ENCODE assay signal across 1 cellular context in the genomic region with DNA sequence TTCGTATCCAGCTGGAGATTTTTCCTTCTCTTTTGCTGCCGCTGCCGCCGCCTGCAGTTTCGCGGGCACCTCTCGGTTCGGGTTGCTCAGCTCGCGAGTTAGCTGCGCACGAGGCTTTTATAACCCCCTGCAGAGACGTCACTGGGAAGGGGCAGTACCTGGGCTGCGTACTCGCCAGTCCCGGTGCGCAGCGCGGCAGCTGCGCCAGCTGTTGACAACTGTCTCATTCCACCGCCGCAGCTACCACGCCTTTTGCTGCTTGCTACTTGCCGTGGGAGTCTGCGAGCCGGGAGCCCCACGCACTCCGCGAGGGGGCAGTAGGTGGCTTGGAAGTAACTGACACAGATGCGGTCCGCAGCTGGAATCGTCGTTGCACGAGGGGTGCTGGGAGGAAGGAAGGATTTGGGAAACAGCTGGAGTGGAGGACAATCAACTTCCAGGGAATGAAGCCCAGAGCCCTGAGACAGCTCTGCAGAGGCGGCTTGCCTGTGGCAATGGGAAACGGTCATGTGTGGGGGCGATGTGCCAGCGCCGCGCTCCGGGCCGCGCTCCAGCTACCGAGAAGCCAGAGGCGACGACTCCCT.
A peak's percentile ranks its signal among the peaks of the same experiment; 100 is the strongest.
TF ChIP-seq lines count a peak whose summit lies in the region.

Gene TACR1 (minus strand): TSS at position 93 of the 584 bp plus-strand sequence. CDS start 586 bp downstream, outside the sequence.

TF ChIP-seq in HepG2, 621 proteins besides CTCF, POLR2A, EP300 and RAD21 (continued from another document and continues in another):
- peak in 1 of 2 experiments; percentile 38; a peak in 1 of 4 replicates for TF ChIP-seq HMGXB4 (CRISPR knock-in tag; IDR thresholded peaks at IDR 0.05; ENCODE audit: borderline replicate concordance in 1 of 2, low read depth in 1 of 2)
- TF ChIP-seq ZNF749 (CRISPR knock-in tag; IDR thresholded peaks at IDR 0.05; ENCODE audit: borderline replicate concordance) = no peak
- no peak for TF ChIP-seq MTERF4 (CRISPR knock-in tag; IDR thresholded peaks at IDR 0.05)
- peak; percentile 65 for TF ChIP-seq XRCC5 (optimal IDR thresholded peaks at IDR 0.05; ENCODE audit: low read length)
- TF ChIP-seq ZNF800 (CRISPR knock-in tag; IDR thresholded peaks at IDR 0.05) = peak; percentile 93
- 0 out of 2 replicates have a peak, but pooled peaks have one; percentile 7 for TF ChIP-seq GABPB1 (CRISPR knock-in tag; IDR thresholded peaks at IDR 0.05)
- TF ChIP-seq HOXA5 (CRISPR knock-in tag; IDR thresholded peaks at IDR 0.05) = no peak
- TF ChIP-seq DPF2 (CRISPR knock-in tag; IDR thresholded peaks at IDR 0.05; ENCODE audit: borderline replicate concordance, low read depth) = 0 out of 2 replicates have a peak, but pooled peaks have one; percentile 15
- TF ChIP-seq, protein P1, sequence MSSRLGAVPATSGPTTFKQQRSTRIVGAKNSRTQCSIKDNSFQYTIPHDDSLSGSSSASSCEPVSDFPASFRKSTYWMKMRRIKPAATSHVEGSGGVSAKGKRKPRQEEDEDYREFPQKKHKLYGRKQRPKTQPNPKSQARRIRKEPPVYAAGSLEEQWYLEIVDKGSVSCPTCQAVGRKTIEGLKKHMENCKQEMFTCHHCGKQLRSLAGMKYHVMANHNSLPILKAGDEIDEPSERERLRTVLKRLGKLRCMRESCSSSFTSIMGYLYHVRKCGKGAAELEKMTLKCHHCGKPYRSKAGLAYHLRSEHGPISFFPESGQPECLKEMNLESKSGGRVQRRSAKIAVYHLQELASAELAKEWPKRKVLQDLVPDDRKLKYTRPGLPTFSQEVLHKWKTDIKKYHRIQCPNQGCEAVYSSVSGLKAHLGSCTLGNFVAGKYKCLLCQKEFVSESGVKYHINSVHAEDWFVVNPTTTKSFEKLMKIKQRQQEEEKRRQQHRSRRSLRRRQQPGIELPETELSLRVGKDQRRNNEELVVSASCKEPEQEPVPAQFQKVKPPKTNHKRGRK (CRISPR knock-in tag; IDR thresholded peaks at IDR 0.05) = 0 out of 2 replicates have a peak, but pooled peaks have one; percentile 27
- peak; percentile 44 for TF ChIP-seq TEAD3 (CRISPR knock-in tag; optimal IDR thresholded peaks at IDR 0.05; ENCODE audit: borderline replicate concordance)
- no peak for TF ChIP-seq KLF9 (CRISPR knock-in tag; IDR thresholded peaks at IDR 0.05; ENCODE audit: low read depth)
- no peak for TF ChIP-seq FOSL2 (CRISPR knock-in tag; IDR thresholded peaks at IDR 0.05)
- TF ChIP-seq YEATS2 (CRISPR knock-in tag; IDR thresholded peaks at IDR 0.05; ENCODE audit: borderline replicate concordance) = no peak
- TF ChIP-seq PREB (CRISPR knock-in tag; IDR thresholded peaks at IDR 0.05) = no peak
- TF ChIP-seq, protein P2, sequence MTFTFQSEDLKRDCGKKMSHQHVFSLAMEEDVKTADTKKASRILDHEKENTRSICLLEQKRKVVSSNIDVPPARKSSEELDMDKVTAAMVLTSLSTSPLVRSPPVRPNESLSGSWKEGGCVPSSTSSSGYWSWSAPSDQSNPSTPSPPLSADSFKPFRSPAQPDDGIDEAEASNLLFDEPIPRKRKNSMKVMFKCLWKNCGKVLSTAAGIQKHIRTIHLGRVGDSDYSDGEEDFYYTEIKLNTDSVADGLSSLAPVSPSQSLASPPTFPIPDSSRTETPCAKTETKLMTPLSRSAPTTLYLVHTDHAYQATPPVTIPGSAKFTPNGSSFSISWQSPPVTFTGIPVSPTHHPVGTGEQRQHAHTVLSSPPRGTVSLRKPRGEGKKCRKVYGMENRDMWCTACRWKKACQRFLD (CRISPR knock-in tag; IDR thresholded peaks at IDR 0.05; ENCODE audit: borderline replicate concordance) = peak; percentile 44; the same call in 1 of the 2 replicates
- TF ChIP-seq, protein P3, sequence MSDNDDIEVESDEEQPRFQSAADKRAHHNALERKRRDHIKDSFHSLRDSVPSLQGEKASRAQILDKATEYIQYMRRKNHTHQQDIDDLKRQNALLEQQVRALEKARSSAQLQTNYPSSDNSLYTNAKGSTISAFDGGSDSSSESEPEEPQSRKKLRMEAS (IDR thresholded peaks at IDR 0.05) = 0 out of 2 replicates have a peak, but pooled peaks have one; percentile 19
- no peak for TF ChIP-seq ZNF329 (CRISPR knock-in tag; IDR thresholded peaks at IDR 0.05; ENCODE audit: low read depth)
- no peak for TF ChIP-seq ZFP90 (CRISPR knock-in tag; IDR thresholded peaks at IDR 0.05; ENCODE audit: borderline replicate concordance)
- TF ChIP-seq PAWR (CRISPR knock-in tag; IDR thresholded peaks at IDR 0.05; ENCODE audit: borderline replicate concordance) = 0 out of 2 replicates have a peak, but pooled peaks have one; percentile 89
- TF ChIP-seq MYC (CRISPR knock-in tag; IDR thresholded peaks at IDR 0.05; ENCODE audit: borderline replicate concordance) = peak; percentile 35; the same call in 1 of the 2 replicates
- TF ChIP-seq HDAC2 (CRISPR knock-in tag; IDR thresholded peaks at IDR 0.05) = 0 out of 2 replicates have a peak, but pooled peaks have one; percentile 37
- TF ChIP-seq PCBP2 (optimal IDR thresholded peaks at IDR 0.05; ENCODE audit: low read depth, low read length, poor library complexity, severe bottlenecking) = no peak
- no peak for TF ChIP-seq ZNF546 (CRISPR knock-in tag; conservative IDR thresholded peaks at IDR 0.05)
- TF ChIP-seq CEBPG (CRISPR knock-in tag; IDR thresholded peaks at IDR 0.05) = no peak
- no peak for TF ChIP-seq ZNF318 (CRISPR knock-in tag; IDR thresholded peaks at IDR 0.05)
- TF ChIP-seq, protein P4, sequence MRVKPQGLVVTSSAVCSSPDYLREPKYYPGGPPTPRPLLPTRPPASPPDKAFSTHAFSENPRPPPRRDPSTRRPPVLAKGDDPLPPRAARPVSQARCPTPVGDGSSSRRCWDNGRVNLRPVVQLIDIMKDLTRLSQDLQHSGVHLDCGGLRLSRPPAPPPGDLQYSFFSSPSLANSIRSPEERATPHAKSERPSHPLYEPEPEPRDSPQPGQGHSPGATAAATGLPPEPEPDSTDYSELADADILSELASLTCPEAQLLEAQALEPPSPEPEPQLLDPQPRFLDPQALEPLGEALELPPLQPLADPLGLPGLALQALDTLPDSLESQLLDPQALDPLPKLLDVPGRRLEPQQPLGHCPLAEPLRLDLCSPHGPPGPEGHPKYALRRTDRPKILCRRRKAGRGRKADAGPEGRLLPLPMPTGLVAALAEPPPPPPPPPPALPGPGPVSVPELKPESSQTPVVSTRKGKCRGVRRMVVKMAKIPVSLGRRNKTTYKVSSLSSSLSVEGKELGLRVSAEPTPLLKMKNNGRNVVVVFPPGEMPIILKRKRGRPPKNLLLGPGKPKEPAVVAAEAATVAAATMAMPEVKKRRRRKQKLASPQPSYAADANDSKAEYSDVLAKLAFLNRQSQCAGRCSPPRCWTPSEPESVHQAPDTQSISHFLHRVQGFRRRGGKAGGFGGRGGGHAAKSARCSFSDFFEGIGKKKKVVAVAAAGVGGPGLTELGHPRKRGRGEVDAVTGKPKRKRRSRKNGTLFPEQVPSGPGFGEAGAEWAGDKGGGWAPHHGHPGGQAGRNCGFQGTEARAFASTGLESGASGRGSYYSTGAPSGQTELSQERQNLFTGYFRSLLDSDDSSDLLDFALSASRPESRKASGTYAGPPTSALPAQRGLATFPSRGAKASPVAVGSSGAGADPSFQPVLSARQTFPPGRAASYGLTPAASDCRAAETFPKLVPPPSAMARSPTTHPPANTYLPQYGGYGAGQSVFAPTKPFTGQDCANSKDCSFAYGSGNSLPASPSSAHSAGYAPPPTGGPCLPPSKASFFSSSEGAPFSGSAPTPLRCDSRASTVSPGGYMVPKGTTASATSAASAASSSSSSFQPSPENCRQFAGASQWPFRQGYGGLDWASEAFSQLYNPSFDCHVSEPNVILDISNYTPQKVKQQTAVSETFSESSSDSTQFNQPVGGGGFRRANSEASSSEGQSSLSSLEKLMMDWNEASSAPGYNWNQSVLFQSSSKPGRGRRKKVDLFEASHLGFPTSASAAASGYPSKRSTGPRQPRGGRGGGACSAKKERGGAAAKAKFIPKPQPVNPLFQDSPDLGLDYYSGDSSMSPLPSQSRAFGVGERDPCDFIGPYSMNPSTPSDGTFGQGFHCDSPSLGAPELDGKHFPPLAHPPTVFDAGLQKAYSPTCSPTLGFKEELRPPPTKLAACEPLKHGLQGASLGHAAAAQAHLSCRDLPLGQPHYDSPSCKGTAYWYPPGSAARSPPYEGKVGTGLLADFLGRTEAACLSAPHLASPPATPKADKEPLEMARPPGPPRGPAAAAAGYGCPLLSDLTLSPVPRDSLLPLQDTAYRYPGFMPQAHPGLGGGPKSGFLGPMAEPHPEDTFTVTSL (CRISPR knock-in tag; IDR thresholded peaks at IDR 0.05; ENCODE audit: borderline replicate concordance) = no peak
